In the genomic region with DNA sequence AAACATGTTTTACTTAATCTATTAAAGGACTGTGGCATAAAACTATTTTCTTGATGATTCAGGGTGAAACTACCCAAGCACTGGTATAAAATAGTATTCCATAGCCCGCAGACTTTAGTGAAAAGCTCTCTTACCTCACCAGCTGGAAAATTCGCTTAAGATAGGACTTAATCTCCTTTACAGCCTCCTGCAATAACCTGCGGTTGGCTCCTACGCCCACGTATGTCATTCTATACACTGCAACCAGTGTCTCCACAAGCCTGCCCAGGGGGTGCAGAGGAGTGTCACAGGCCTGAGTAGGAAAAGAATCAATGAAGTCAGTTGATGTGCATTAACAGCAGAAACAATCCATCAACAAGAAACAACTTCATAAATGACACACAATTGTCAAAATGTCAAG, we compare ENCODE assay signal across 24 cellular contexts. TPM values are rescaled to one million over a fixed set of nuclear protein-coding genes. Genes with fewer than 3 reads are reported as not detected.
"Had no signal": no experiment of that assay in that cellular context is flagged by ENCODE, and none has a peak within 500 bp of the region (broad histone marks: within the 10 kb centered on the region; RNA-seq: fewer than 3 reads in every experiment).

No MANE protein-coding gene starts in this region.

- FAIRE-seq: keratinocyte had no signal

- ATAC-seq: activated T-helper 17 cell treated with anti-CD3 and anti-CD28 coated beads, Interleukin-2, amount 50 U/mL, for 72 hours; left lobe of liver; stimulated activated naive CD8-positive, alpha-beta T cell treated with anti-CD3 and anti-CD28 coated beads, Interleukin-15, Interleukin-2, amounts not matched to agents 100 U/mL and 50 U/mL, for 24 hours had no signal

- DNase-seq: activated CD4-positive, alpha-beta memory T cell treated with anti-CD3 and anti-CD28 coated beads for 36 hours; activated CD4-positive, alpha-beta T cell treated with anti-CD3 and anti-CD28 coated beads for 4 hours; activated naive CD4-positive, alpha-beta T cell; activated naive CD8-positive, alpha-beta T cell treated with anti-CD3 and anti-CD28 coated beads, Interleukin-2, amount 10 ng/mL, durations not matched to agents 7 days and 5 days; anterior cingulate cortex; brain microvascular endothelial cell; central memory CD4-positive, alpha-beta T cell; colonic mucosa; endodermal cell; foreskin fibroblast; glutamatergic neuron; hippocampal formation; midbrain; occipital lobe; posterior cingulate gyrus; retina; stimulated activated CD4-positive, alpha-beta T cell treated with anti-CD3 and anti-CD28 coated beads, Interleukin-12 subunit alpha, Interleukin-12 subunit beta, amount 100 ng/mL, for 4 hours; stimulated activated CD4-positive, alpha-beta T cell treated with anti-CD3 and anti-CD28 coated beads, Interleukin-1b, Interleukin-23, amount 100 ng/mL, for 48 hours; stimulated activated naive CD8-positive, alpha-beta T cell treated with anti-CD3 and anti-CD28 coated beads, Interleukin-15, Interleukin-2, amounts not matched to agents 100 U/mL and 50 U/mL, for 24 hours; substantia nigra; trophoblast cell had no signal

RNA-seq across cellular contexts. Expression of a gene that starts 11.3 kb away (rescaled TPM):
- total RNA-seq: activated CD4-positive, alpha-beta memory T cell treated with anti-CD3 and anti-CD28 coated beads for 36 hours; activated naive CD8-positive, alpha-beta T cell treated with anti-CD3 and anti-CD28 coated beads, Interleukin-2, amount 10 ng/mL, durations not matched to agents 7 days and 5 days; activated T-helper 17 cell treated with anti-CD3 and anti-CD28 coated beads, Interleukin-2, amount 50 U/mL, for 72 hours; colonic mucosa; left lobe of liver had no signal
